Comparison of ENCODE assay signal across 1 cellular context in genomic region chr6:52213127-52213526, GRCh38.
TF ChIP-seq lines count a peak whose summit lies in the region.

No MANE protein-coding gene starts in this region.

TF ChIP-seq in HepG2, 621 proteins besides CTCF, POLR2A, EP300 and RAD21 (continued from another document):
- TF ChIP-seq TARDBP (CRISPR knock-in tag; IDR thresholded peaks at IDR 0.05) (0 out of 2 replicates have a peak, but pooled peaks have one; percentile 15), MTA3 (CRISPR knock-in tag; IDR thresholded peaks at IDR 0.05) (no peak), SOX13 (IDR thresholded peaks at IDR 0.05) (peak; percentile 33; the same call in 1 of the 2 replicates), SOX13 (CRISPR knock-in tag; conservative IDR thresholded peaks at IDR 0.05 in 1 of 2, IDR thresholded peaks at IDR 0.05 in 1 of 2) (peak in 1 of 2 experiments; percentile 31; a peak in 1 of 4 replicates), IRF2 (CRISPR knock-in tag; IDR thresholded peaks at IDR 0.05) (no peak), ZNF451 (CRISPR knock-in tag; IDR thresholded peaks at IDR 0.05) (no peak), MZF1 (CRISPR knock-in tag; IDR thresholded peaks at IDR 0.05; ENCODE audit: borderline replicate concordance) (no peak), TCF7 (IDR thresholded peaks at IDR 0.05; ENCODE audit: low read depth) (peak; percentile 90), ZKSCAN8 (CRISPR knock-in tag; IDR thresholded peaks at IDR 0.05; ENCODE audit: borderline replicate concordance) (no peak), SKIL (CRISPR knock-in tag; IDR thresholded peaks at IDR 0.05; ENCODE audit: borderline replicate concordance) (0 out of 2 replicates have a peak, but pooled peaks have one; percentile 38), RARA (CRISPR knock-in tag; IDR thresholded peaks at IDR 0.05) (peak; percentile 95), SOX6 (IDR thresholded peaks at IDR 0.05) (no peak), SOX6 (CRISPR knock-in tag; IDR thresholded peaks at IDR 0.05) (peak; percentile 24; the same call in 1 of the 2 replicates), RFXAP (CRISPR knock-in tag; IDR thresholded peaks at IDR 0.05; ENCODE audit: borderline replicate concordance) (no peak), ASH2L (IDR thresholded peaks at IDR 0.05; ENCODE audit: insufficient read length, low read depth, low read length) (no peak), NFATC3 (CRISPR knock-in tag; IDR thresholded peaks at IDR 0.05) (no peak), ZNF30 (CRISPR knock-in tag; IDR thresholded peaks at IDR 0.05) (no peak), CENPT (CRISPR knock-in tag; IDR thresholded peaks at IDR 0.05; ENCODE audit: low read depth) (no peak), ZNF205 (CRISPR knock-in tag; IDR thresholded peaks at IDR 0.05) (0 out of 2 replicates have a peak, but pooled peaks have one; percentile 47), ZNF333 (CRISPR knock-in tag; IDR thresholded peaks at IDR 0.05; ENCODE audit: borderline replicate concordance) (no peak), FOXK1 (CRISPR knock-in tag; IDR thresholded peaks at IDR 0.05; ENCODE audit: borderline replicate concordance, low read depth) (no peak), CREM (IDR thresholded peaks at IDR 0.05) (peak; percentile 47; the same call in 1 of the 2 replicates), CREM (CRISPR knock-in tag; IDR thresholded peaks at IDR 0.05) (no peak), ZFP36 (IDR thresholded peaks at IDR 0.05; ENCODE audit: borderline replicate concordance, low read depth, low read length, partially characterized antibody) (no peak), ZNF777 (CRISPR knock-in tag; IDR thresholded peaks at IDR 0.05) (no peak), STAG1 (CRISPR knock-in tag; IDR thresholded peaks at IDR 0.05) (peak; percentile 52; the same call in 1 of the 2 replicates), ZNF841 (CRISPR knock-in tag; IDR thresholded peaks at IDR 0.05; ENCODE audit: borderline replicate concordance) (no peak), ZNF383 (CRISPR knock-in tag; IDR thresholded peaks at IDR 0.05; ENCODE audit: borderline replicate concordance) (no peak), HOXA9 (CRISPR knock-in tag; IDR thresholded peaks at IDR 0.05; ENCODE audit: borderline replicate concordance) (no peak), ZNF713 (CRISPR knock-in tag; IDR thresholded peaks at IDR 0.05) (no peak), ZNF619 (CRISPR knock-in tag; IDR thresholded peaks at IDR 0.05) (no peak), ZNF775 (CRISPR knock-in tag; IDR thresholded peaks at IDR 0.05; ENCODE audit: borderline replicate concordance) (no peak), JUNB (CRISPR knock-in tag; IDR thresholded peaks at IDR 0.05; ENCODE audit: borderline replicate concordance) (no peak), NPAS2 (CRISPR knock-in tag; IDR thresholded peaks at IDR 0.05; ENCODE audit: borderline replicate concordance) (no peak), ZNF12 (CRISPR knock-in tag; IDR thresholded peaks at IDR 0.05) (no peak), ZFP37 (CRISPR knock-in tag; IDR thresholded peaks at IDR 0.05; ENCODE audit: borderline replicate concordance) (no peak), SALL1 (CRISPR knock-in tag; IDR thresholded peaks at IDR 0.05) (peak; percentile 32; the same call in 1 of the 2 replicates)
- TF ChIP-seq, protein P1, sequence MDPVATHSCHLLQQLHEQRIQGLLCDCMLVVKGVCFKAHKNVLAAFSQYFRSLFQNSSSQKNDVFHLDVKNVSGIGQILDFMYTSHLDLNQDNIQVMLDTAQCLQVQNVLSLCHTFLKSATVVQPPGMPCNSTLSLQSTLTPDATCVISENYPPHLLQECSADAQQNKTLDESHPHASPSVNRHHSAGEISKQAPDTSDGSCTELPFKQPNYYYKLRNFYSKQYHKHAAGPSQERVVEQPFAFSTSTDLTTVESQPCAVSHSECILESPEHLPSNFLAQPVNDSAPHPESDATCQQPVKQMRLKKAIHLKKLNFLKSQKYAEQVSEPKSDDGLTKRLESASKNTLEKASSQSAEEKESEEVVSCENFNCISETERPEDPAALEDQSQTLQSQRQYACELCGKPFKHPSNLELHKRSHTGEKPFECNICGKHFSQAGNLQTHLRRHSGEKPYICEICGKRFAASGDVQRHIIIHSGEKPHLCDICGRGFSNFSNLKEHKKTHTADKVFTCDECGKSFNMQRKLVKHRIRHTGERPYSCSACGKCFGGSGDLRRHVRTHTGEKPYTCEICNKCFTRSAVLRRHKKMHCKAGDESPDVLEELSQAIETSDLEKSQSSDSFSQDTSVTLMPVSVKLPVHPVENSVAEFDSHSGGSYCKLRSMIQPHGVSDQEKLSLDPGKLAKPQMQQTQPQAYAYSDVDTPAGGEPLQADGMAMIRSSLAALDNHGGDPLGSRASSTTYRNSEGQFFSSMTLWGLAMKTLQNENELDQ (CRISPR knock-in tag; IDR thresholded peaks at IDR 0.05; ENCODE audit: borderline replicate concordance): no peak
- TF ChIP-seq, protein P2, sequence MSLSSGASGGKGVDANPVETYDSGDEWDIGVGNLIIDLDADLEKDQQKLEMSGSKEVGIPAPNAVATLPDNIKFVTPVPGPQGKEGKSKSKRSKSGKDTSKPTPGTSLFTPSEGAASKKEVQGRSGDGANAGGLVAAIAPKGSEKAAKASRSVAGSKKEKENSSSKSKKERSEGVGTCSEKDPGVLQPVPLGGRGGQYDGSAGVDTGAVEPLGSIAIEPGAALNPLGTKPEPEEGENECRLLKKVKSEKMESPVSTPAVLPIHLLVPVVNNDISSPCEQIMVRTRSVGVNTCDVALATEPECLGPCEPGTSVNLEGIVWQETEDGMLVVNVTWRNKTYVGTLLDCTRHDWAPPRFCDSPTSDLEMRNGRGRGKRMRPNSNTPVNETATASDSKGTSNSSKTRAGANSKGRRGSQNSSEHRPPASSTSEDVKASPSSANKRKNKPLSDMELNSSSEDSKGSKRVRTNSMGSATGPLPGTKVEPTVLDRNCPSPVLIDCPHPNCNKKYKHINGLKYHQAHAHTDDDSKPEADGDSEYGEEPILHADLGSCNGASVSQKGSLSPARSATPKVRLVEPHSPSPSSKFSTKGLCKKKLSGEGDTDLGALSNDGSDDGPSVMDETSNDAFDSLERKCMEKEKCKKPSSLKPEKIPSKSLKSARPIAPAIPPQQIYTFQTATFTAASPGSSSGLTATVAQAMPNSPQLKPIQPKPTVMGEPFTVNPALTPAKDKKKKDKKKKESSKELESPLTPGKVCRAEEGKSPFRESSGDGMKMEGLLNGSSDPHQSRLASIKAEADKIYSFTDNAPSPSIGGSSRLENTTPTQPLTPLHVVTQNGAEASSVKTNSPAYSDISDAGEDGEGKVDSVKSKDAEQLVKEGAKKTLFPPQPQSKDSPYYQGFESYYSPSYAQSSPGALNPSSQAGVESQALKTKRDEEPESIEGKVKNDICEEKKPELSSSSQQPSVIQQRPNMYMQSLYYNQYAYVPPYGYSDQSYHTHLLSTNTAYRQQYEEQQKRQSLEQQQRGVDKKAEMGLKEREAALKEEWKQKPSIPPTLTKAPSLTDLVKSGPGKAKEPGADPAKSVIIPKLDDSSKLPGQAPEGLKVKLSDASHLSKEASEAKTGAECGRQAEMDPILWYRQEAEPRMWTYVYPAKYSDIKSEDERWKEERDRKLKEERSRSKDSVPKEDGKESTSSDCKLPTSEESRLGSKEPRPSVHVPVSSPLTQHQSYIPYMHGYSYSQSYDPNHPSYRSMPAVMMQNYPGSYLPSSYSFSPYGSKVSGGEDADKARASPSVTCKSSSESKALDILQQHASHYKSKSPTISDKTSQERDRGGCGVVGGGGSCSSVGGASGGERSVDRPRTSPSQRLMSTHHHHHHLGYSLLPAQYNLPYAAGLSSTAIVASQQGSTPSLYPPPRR (CRISPR knock-in tag; IDR thresholded peaks at IDR 0.05; ENCODE audit: borderline replicate concordance): no peak
- TF ChIP-seq, protein P3, sequence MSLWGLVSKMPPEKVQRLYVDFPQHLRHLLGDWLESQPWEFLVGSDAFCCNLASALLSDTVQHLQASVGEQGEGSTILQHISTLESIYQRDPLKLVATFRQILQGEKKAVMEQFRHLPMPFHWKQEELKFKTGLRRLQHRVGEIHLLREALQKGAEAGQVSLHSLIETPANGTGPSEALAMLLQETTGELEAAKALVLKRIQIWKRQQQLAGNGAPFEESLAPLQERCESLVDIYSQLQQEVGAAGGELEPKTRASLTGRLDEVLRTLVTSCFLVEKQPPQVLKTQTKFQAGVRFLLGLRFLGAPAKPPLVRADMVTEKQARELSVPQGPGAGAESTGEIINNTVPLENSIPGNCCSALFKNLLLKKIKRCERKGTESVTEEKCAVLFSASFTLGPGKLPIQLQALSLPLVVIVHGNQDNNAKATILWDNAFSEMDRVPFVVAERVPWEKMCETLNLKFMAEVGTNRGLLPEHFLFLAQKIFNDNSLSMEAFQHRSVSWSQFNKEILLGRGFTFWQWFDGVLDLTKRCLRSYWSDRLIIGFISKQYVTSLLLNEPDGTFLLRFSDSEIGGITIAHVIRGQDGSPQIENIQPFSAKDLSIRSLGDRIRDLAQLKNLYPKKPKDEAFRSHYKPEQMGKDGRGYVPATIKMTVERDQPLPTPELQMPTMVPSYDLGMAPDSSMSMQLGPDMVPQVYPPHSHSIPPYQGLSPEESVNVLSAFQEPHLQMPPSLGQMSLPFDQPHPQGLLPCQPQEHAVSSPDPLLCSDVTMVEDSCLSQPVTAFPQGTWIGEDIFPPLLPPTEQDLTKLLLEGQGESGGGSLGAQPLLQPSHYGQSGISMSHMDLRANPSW (CRISPR knock-in tag; IDR thresholded peaks at IDR 0.05; ENCODE audit: borderline replicate concordance): no peak
- TF ChIP-seq, protein P4, sequence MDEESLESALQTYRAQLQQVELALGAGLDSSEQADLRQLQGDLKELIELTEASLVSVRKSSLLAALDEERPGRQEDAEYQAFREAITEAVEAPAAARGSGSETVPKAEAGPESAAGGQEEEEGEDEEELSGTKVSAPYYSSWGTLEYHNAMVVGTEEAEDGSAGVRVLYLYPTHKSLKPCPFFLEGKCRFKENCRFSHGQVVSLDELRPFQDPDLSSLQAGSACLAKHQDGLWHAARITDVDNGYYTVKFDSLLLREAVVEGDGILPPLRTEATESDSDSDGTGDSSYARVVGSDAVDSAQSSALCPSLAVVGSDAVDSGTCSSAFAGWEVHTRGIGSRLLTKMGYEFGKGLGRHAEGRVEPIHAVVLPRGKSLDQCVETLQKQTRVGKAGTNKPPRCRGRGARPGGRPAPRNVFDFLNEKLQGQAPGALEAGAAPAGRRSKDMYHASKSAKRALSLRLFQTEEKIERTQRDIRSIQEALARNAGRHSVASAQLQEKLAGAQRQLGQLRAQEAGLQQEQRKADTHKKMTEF (CRISPR knock-in tag; IDR thresholded peaks at IDR 0.05): no peak
TF ChIP-seq in HepG2: peak in this region for 36.
